ENCODE assay signal across 27 cellular contexts in the genomic region with DNA sequence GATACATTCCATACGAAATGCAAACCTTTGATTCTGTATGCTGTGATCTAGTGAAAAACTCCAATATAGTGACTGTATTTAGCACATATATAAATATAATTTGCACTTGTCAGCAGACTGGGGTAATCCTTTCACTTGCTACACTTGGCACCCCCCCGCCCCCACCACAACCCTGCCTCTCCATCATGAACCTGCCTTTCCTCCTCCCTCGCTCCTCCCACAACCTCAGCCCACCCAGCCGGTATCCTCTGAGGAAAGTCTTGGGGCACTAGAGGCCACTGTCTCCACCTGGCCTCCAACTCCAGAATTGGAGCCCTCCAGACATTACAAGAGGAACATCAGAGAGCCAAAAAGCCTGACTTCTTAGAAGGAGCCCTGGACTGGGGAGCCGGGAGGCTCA.
"Had no signal": no experiment of that assay in that cellular context is flagged by ENCODE, and none has a peak within 500 bp of the region (broad histone marks: within the 10 kb centered on the region; RNA-seq: fewer than 3 reads in every experiment).

No MANE protein-coding gene starts in this region.

- H3K27ac Mint-ChIP-seq: activated CD4-positive, alpha-beta memory T cell treated with anti-CD3 and anti-CD28 coated beads, Interleukin-2, amount 10 ng/mL, durations not matched to agents 7 days and 5 days; activated CD4-positive, alpha-beta T cell treated with anti-CD3 and anti-CD28 coated beads, Interleukin-2, amount 10 ng/mL, durations not matched to agents 7 days and 5 days; activated naive CD8-positive, alpha-beta T cell; activated T-cell treated with anti-CD3 and anti-CD28 coated beads, Interleukin-2, amount 50 U/mL, for 24 hours; activated T-cell treated with anti-CD3 and anti-CD28 coated beads, Interleukin-2, amount 50 U/mL, for 72 hours; effector memory CD8-positive, alpha-beta T cell; WTC11 had no signal

- H3K36me3 ChIP-seq: brain microvascular endothelial cell had no signal

- H3K4me1 Mint-ChIP-seq: activated CD4-positive, alpha-beta memory T cell treated with anti-CD3 and anti-CD28 coated beads, Interleukin-2, amount 10 ng/mL, durations not matched to agents 7 days and 5 days; activated CD4-positive, alpha-beta T cell treated with anti-CD3 and anti-CD28 coated beads, Interleukin-2, amount 10 ng/mL, durations not matched to agents 7 days and 5 days had no signal

- H3K4me3 Mint-ChIP-seq: activated CD4-positive, alpha-beta memory T cell treated with anti-CD3 and anti-CD28 coated beads, Interleukin-2, amount 10 ng/mL, durations not matched to agents 7 days and 5 days; activated CD4-positive, alpha-beta T cell treated with anti-CD3 and anti-CD28 coated beads, Interleukin-2, amount 10 ng/mL, durations not matched to agents 7 days and 5 days; activated naive CD8-positive, alpha-beta T cell; activated T-cell treated with anti-CD3 and anti-CD28 coated beads, Interleukin-2, amount 50 U/mL, for 24 hours; activated T-cell treated with anti-CD3 and anti-CD28 coated beads, Interleukin-2, amount 50 U/mL, for 72 hours; effector memory CD8-positive, alpha-beta T cell; WTC11 had no signal

- H3K36me3 Mint-ChIP-seq: activated naive CD8-positive, alpha-beta T cell; WTC11 had no signal

- H3K27ac ChIP-seq: brain microvascular endothelial cell, epithelial cell of prostate, esophagus squamous epithelium, gastroesophageal sphincter had no signal

- H3K9me3 ChIP-seq: esophagus squamous epithelium, gastroesophageal sphincter had no signal

- H3K4me3 ChIP-seq: esophagus squamous epithelium, gastroesophageal sphincter had no signal

- H3K9me3 Mint-ChIP-seq: activated CD4-positive, alpha-beta memory T cell treated with anti-CD3 and anti-CD28 coated beads, Interleukin-2, amount 10 ng/mL, durations not matched to agents 7 days and 5 days; activated CD4-positive, alpha-beta T cell treated with anti-CD3 and anti-CD28 coated beads, Interleukin-2, amount 10 ng/mL, durations not matched to agents 7 days and 5 days; activated T-cell treated with anti-CD3 and anti-CD28 coated beads, Interleukin-2, amount 50 U/mL, for 24 hours; activated T-cell treated with anti-CD3 and anti-CD28 coated beads, Interleukin-2, amount 50 U/mL, for 72 hours; effector memory CD8-positive, alpha-beta T cell; WTC11 had no signal

- H3K4me1 ChIP-seq: gastroesophageal sphincter had no signal

- DNase-seq: activated CD4-positive, alpha-beta memory T cell treated with anti-CD3 and anti-CD28 coated beads, Interleukin-2, amount 10 ng/mL, durations not matched to agents 7 days and 5 days; activated CD4-positive, alpha-beta T cell treated with anti-CD3 and anti-CD28 coated beads for 1 hour; activated CD4-positive, alpha-beta T cell treated with anti-CD3 and anti-CD28 coated beads for 4 hours; activated CD4-positive, alpha-beta T cell treated with anti-CD3 and anti-CD28 coated beads, Interleukin-2, amount 10 ng/mL, durations not matched to agents 7 days and 5 days; activated CD4-positive, alpha-beta T cell treated with anti-CD3 and anti-CD28 coated beads, Interleukin-2, amount 50 U/mL, for 4 hours; activated CD8-positive, alpha-beta memory T cell treated with anti-CD3 and anti-CD28 coated beads, Interleukin-2, amount 50 U/mL, for 48 hours; activated gamma-delta T cell; activated naive CD4-positive, alpha-beta T cell treated with anti-CD3 and anti-CD28 coated beads, Interleukin-2, amount 50 U/mL, for 16 hours; activated naive CD4-positive, alpha-beta T cell treated with Interleukin-2 at 50 U/mL for 16 hours; activated T-cell treated with anti-CD3 and anti-CD28 coated beads for 4 hours; activated T-cell treated with anti-CD3 and anti-CD28 coated beads, Interleukin-2, amount 50 U/mL, for 24 hours; activated T-cell treated with anti-CD3 and anti-CD28 coated beads, Interleukin-2, amount 50 U/mL, for 72 hours; amniotic stem cell; anterior cingulate cortex; brain microvascular endothelial cell; cortex of kidney; dermis blood vessel endothelial cell; effector CD4-positive, alpha-beta T cell; effector memory CD8-positive, alpha-beta T cell; esophagus squamous epithelium; foreskin melanocyte; T-helper 1 cell; T-helper 2 cell had no signal

- H3K27me3 ChIP-seq: brain microvascular endothelial cell, esophagus squamous epithelium, gastroesophageal sphincter had no signal

- H3K27me3 Mint-ChIP-seq: activated naive CD8-positive, alpha-beta T cell; activated T-cell treated with anti-CD3 and anti-CD28 coated beads, Interleukin-2, amount 50 U/mL, for 24 hours had no signal
